9 cellular contexts compared by ENCODE assay signal in genomic region chr13:98172570-98173405, GRCh38. TPM values are rescaled to one million over a fixed set of nuclear protein-coding genes. Genes with fewer than 3 reads are reported as not detected.
A peak's percentile ranks its signal among the peaks of the same experiment; 100 is the strongest.
DNase-seq lines count a peak whose midpoint lies in the region; ATAC-seq lines count a peak whose summit lies in the region.
"Had no signal": no experiment of that assay in that cellular context is flagged by ENCODE, and none has a peak within 500 bp of the region (broad histone marks: within the 10 kb centered on the region; RNA-seq: fewer than 3 reads in every experiment).

No MANE protein-coding gene starts in this region.

- H3K4me1 Mint-ChIP-seq in naive thymus-derived CD4-positive, alpha-beta T cell, result no peaks in the 10 kb centered on the region

- H3K27me3 ChIP-seq in HUES64 (ENCODE audit: insufficient read depth, low read length) (no peaks in the 10 kb centered on the region), subcutaneous abdominal adipose tissue (ENCODE audit: control insufficient read depth in 5 of 5, insufficient read depth in 4 of 5, low read length in 5 of 5) (no peaks in the 10 kb centered on the region)
- no peaks in the 10 kb centered on the region for H3K27me3 ChIP-seq in naive thymus-derived CD4-positive, alpha-beta T cell (ENCODE audit: control insufficient read depth in 2 of 2, insufficient read depth in 2 of 2, low read length in 2 of 2)

- CTCF ChIA-PET in naive thymus-derived CD4-positive, alpha-beta T cell (lab: Charles Lee), result no interaction called here

- peaks cover 3 to 45% (median 28%) of the 10 kb centered on the region in 5 donors for H3K27me3 Mint-ChIP-seq in naive thymus-derived CD4-positive, alpha-beta T cell

- POLR2A ChIA-PET in naive thymus-derived CD4-positive, alpha-beta T cell (lab: Charles Lee), result no interaction called here

- H3K9me3 Mint-ChIP-seq in naive thymus-derived CD4-positive, alpha-beta T cell, result peaks cover 0 to 2% (median 0%) of the 10 kb centered on the region in 11 donors

- 67% methylated on average over 7 of the region's 7 CpGs for WGBS in HUES64

- H3K4me3 ChIP-seq in HUES64 (ENCODE audit: low read length) (no peak overlapping the region), subcutaneous abdominal adipose tissue (ENCODE audit: low read depth in 1 of 5, low read length in 5 of 5) (peak overlapping the region in 3 of 5 donors; percentile 3 to 48 (median 31))
- H3K4me3 ChIP-seq in naive thymus-derived CD4-positive, alpha-beta T cell (ENCODE audit: low read length), result no peak overlapping the region

- H3K9ac ChIP-seq in HUES64 (ENCODE audit: low read depth, low read length) (no peak overlapping the region), subcutaneous abdominal adipose tissue (ENCODE audit: low read length in 5 of 5) (peak overlapping the region in 4 of 5 donors; percentile 8 to 49 (median 32))

- intact Hi-C loops in naive thymus-derived CD4-positive, alpha-beta T cell (cut with micrococcal nuclease), result no loop called here

- H3K36me3 ChIP-seq in HUES64 (ENCODE audit: insufficient read depth, low read length) (no peaks in the 10 kb centered on the region), subcutaneous abdominal adipose tissue (ENCODE audit: control insufficient read depth in 5 of 5, insufficient read depth in 5 of 5, low read length in 5 of 5) (peaks cover 0 to 8% (median 0%) of the 10 kb centered on the region in 5 donors)
- H3K36me3 ChIP-seq in naive thymus-derived CD4-positive, alpha-beta T cell (ENCODE audit: control insufficient read depth in 2 of 3, insufficient read depth in 3 of 3, low read length in 3 of 3), result no peaks in the 10 kb centered on the region

- ATAC-seq in left lobe of liver (peak; percentile 6), HG02840 (IDR thresholded peaks at IDR 0.05; ENCODE audit: low FRiP score, unreplicated experiment) (no peak)
- ATAC-seq in naive thymus-derived CD4-positive, alpha-beta T cell, result no peak

- H3K9me3 ChIP-seq in HUES64 (ENCODE audit: insufficient read depth, low read depth, low read length), result no peaks in the 10 kb centered on the region
- H3K9me3 ChIP-seq in subcutaneous abdominal adipose tissue (ENCODE audit: control insufficient read depth in 5 of 5, low read length in 5 of 5), result no peaks in the 10 kb centered on the region
- no peaks in the 10 kb centered on the region for H3K9me3 ChIP-seq in naive thymus-derived CD4-positive, alpha-beta T cell (ENCODE audit: control insufficient read depth in 2 of 3, low read length in 3 of 3)

- no peak for DNase-seq in left lobe of liver (ENCODE audit: low spot score)
- no peak for DNase-seq in NCI-H146 (lab: John Stamatoyannopoulos, UW)
- no peak for DNase-seq in UCSD-AML1 (lab: John Stamatoyannopoulos, UW; ENCODE audit: unreplicated experiment)
- no peak for DNase-seq in naive thymus-derived CD4-positive, alpha-beta T cell
- DNase-seq: SIG-M5 had no signal

- H3K27ac Mint-ChIP-seq in naive thymus-derived CD4-positive, alpha-beta T cell, result no peak overlapping the region

- H3K36me3 Mint-ChIP-seq in naive thymus-derived CD4-positive, alpha-beta T cell, result no peaks in the 10 kb centered on the region

- H3K4me3 Mint-ChIP-seq in naive thymus-derived CD4-positive, alpha-beta T cell, result no peak overlapping the region

- H3K4me1 ChIP-seq in HUES64 (ENCODE audit: insufficient read depth, low read length) (peaks cover 47% of the 10 kb centered on the region), subcutaneous abdominal adipose tissue (ENCODE audit: control insufficient read depth in 5 of 5, insufficient read depth in 5 of 5, low read length in 5 of 5) (peaks cover 8 to 41% (median 36%) of the 10 kb centered on the region in 5 donors)
- H3K4me1 ChIP-seq in naive thymus-derived CD4-positive, alpha-beta T cell (ENCODE audit: control insufficient read depth in 2 of 2, insufficient read depth in 2 of 2, low read length in 2 of 2), result no peaks in the 10 kb centered on the region

- H3K27ac ChIP-seq in HUES64 (ENCODE audit: low read depth, low read length), result peak overlapping the region; percentile 50
- H3K27ac ChIP-seq in cingulate gyrus (ENCODE audit: low read depth, low read length), result peak overlapping the region; percentile 78
- H3K27ac ChIP-seq in subcutaneous abdominal adipose tissue (ENCODE audit: low read depth, low read length), result peak overlapping the region; percentile 35
- no peak overlapping the region for H3K27ac ChIP-seq in naive thymus-derived CD4-positive, alpha-beta T cell (ENCODE audit: low read depth, low read length)

RNA-seq across cellular contexts. Expression of gene RNF113B, which starts 4.3 kb away (rescaled TPM):
- polyA plus RNA-seq in HUES64 (2013, experiment 1 of 2), result not detected
- polyA plus RNA-seq in HUES64 (2013, experiment 2 of 2), result not detected
- not detected for total RNA-seq in left lobe of liver
- not detected for total RNA-seq in naive thymus-derived CD4-positive, alpha-beta T cell
- not detected for polyA plus RNA-seq in naive thymus-derived CD4-positive, alpha-beta T cell

RNA-seq across cellular contexts. Expression of gene FARP1, which starts 29.9 kb away (rescaled TPM):
- polyA plus RNA-seq in HUES64 (2013, experiment 1 of 2), result 64.1 TPM
- 75.8 TPM for polyA plus RNA-seq in HUES64 (2013, experiment 2 of 2)
- total RNA-seq in left lobe of liver, result 78.8 TPM
- total RNA-seq in naive thymus-derived CD4-positive, alpha-beta T cell, result 1 to 10 TPM in 1 of 5 experiments, under 1 TPM in 4; 0.19 to 1.1 (median 0.61) TPM
- under 1 TPM; 0.36 to 0.60 TPM for polyA plus RNA-seq in naive thymus-derived CD4-positive, alpha-beta T cell

Comparison
In these comparisons a context has a peak if more than half of its experiments do, and no peak if none do; other contexts are left out.
1. H3K4me3 ChIP-seq: peak in subcutaneous abdominal adipose tissue (3 of 5); none in HUES64 (single experiment) and naive thymus-derived CD4-positive, alpha-beta T cell (single experiment).
2. RNA of gene FARP1, which starts 29.9 kb away (total RNA-seq): 78.8 TPM in left lobe of liver (single experiment); 0.19 to 1.1 TPM in naive thymus-derived CD4-positive, alpha-beta T cell; every median in the first group is over 10 times any median in the second.